ENCODE assay signal across 8 cellular contexts in genomic region chr1:36516372-36517018, GRCh38. TPM values are rescaled to one million over a fixed set of nuclear protein-coding genes. Genes with fewer than 3 reads are reported as not detected.
DNase-seq lines count a peak whose midpoint lies in the region; ATAC-seq, FAIRE-seq and TF ChIP-seq lines count a peak whose summit lies in the region.

No MANE protein-coding gene starts in this region.

- H3K4me1 ChIP-seq in NT2/D1 (ENCODE audit: insufficient read depth, insufficient read length) (peaks cover 24% of the 10 kb centered on the region), neuronal stem cell (ENCODE audit: control insufficient read depth in 2 of 2, insufficient read depth in 1 of 2, low read depth in 1 of 2, low read length in 2 of 2) (peaks cover 4 to 9% of the 10 kb centered on the region in 2 donors)

- TF ChIP-seq CTCF in HL-60 (IDR thresholded peaks at IDR 0.05; ENCODE audit: insufficient read depth, low read length) = peak; percentile 89
- peak; percentile 84 for TF ChIP-seq CTCF in fibroblast of villous mesenchyme (IDR thresholded peaks at IDR 0.05; ENCODE audit: insufficient read depth, low read depth, low read length)

- no peak overlapping the region for H4K91ac ChIP-seq in neuronal stem cell (ENCODE audit: low read depth, low read length, poor library complexity)

- H2BK120ac ChIP-seq in neuronal stem cell (ENCODE audit: low read depth, low read length) = peak overlapping the region; percentile 4

- H2BK15ac ChIP-seq in neuronal stem cell (ENCODE audit: low read length) = peak overlapping the region; percentile 90

- no peak overlapping the region for H3K4ac ChIP-seq in neuronal stem cell (ENCODE audit: low read length)

- DNase-seq in COLO829 (ENCODE audit: low spot score) = peak; percentile 77
- peak; percentile 51 to 58 for DNase-seq in HL-60 (ENCODE audit: low read depth in 1 of 2, low spot score in 1 of 2)
- peak; percentile 76 for DNase-seq in NT2/D1 (ENCODE audit: low read depth, low spot score)
- DNase-seq in activated T-cell treated with anti-CD3 and anti-CD28 coated beads, Interleukin-2, amount 50 U/mL, for 1 hour = peak; percentile 42
- peak; percentile 61 for DNase-seq in fibroblast of villous mesenchyme (ENCODE audit: low read depth)
- DNase-seq in neuronal stem cell (ENCODE audit: low spot score) = peak; percentile 78
- peak; percentile 82 for DNase-seq in urothelium cell line (ENCODE audit: low spot score)

- no peak overlapping the region for H2BK12ac ChIP-seq in neuronal stem cell (ENCODE audit: low read length)

- no CpG with 5 or more reads among the region's 11 CpGs for WGBS in neuronal stem cell (ENCODE audit: extremely low coverage in 2 of 2, insufficient read length in 2 of 2, insufficient replicate concordance in 1 of 2), 2 donors

- peak overlapping the region; percentile 65 for H2AFZ ChIP-seq in neuronal stem cell (ENCODE audit: low read length)

- no peak overlapping the region for H2BK5ac ChIP-seq in neuronal stem cell (ENCODE audit: low read length)

- H3K18ac ChIP-seq in neuronal stem cell (ENCODE audit: low read length) = peak overlapping the region; percentile 68

- no peaks in the 10 kb centered on the region for H3K79me1 ChIP-seq in neuronal stem cell (ENCODE audit: low read depth, low read length)

- H3K4me3 ChIP-seq in HL-60 (replicated peaks; ENCODE audit: insufficient read depth, low read length) = no peak overlapping the region
- no peak overlapping the region for H3K4me3 ChIP-seq in NT2/D1 (ENCODE audit: insufficient read length, low read depth)
- no peak overlapping the region for H3K4me3 ChIP-seq in fibroblast of villous mesenchyme (ENCODE audit: low read depth, low read length)
- H3K4me3 ChIP-seq in neuronal stem cell (ENCODE audit: low read length in 2 of 2) = no peak overlapping the region

- H3K9me3 ChIP-seq in NT2/D1 (ENCODE audit: insufficient read depth, low read length) (no peaks in the 10 kb centered on the region), neuronal stem cell (replicated peaks in 1 of 2; ENCODE audit: control insufficient read depth in 2 of 2, insufficient read depth in 1 of 2, low read depth in 1 of 2, low read length in 2 of 2) (no peaks in the 10 kb centered on the region)

- H3K27me3 ChIP-seq in HL-60 (ENCODE audit: insufficient read depth, poor library complexity, severe bottlenecking) = no peaks in the 10 kb centered on the region
- no peaks in the 10 kb centered on the region for H3K27me3 ChIP-seq in NT2/D1 (ENCODE audit: insufficient read depth, insufficient read length)
- H3K27me3 ChIP-seq in neuronal stem cell (ENCODE audit: control insufficient read depth in 3 of 3, insufficient read depth in 3 of 3, low read depth in 1 of 3, low read length in 3 of 3) = peaks cover 0 to 48% (median 0%) of the 10 kb centered on the region in 3 experiments

- H4K8ac ChIP-seq in neuronal stem cell (ENCODE audit: low read depth, low read length) = peak overlapping the region; percentile 70

- no peak overlapping the region for H3K4me2 ChIP-seq in neuronal stem cell (ENCODE audit: insufficient read depth, low read length, poor library complexity, severe bottlenecking)

- H2AK5ac ChIP-seq in neuronal stem cell (ENCODE audit: low read depth, low read length) = peak overlapping the region; percentile 73

- no peak for ATAC-seq in GM19452 (IDR thresholded peaks at IDR 0.05; ENCODE audit: unreplicated experiment)

- no peak overlapping the region for H3K27ac ChIP-seq in HL-60 (replicated peaks)
- no peak overlapping the region for H3K27ac ChIP-seq in neuronal stem cell (replicated peaks; ENCODE audit: low read length)

- no peak overlapping the region for H3K23ac ChIP-seq in neuronal stem cell (ENCODE audit: low read depth, low read length, poor library complexity)

- H3K9ac ChIP-seq in NT2/D1 (ENCODE audit: insufficient read length, low read depth) = peak overlapping the region; percentile 57
- H3K9ac ChIP-seq in neuronal stem cell (ENCODE audit: low read depth, low read length, poor library complexity) = peak overlapping the region; percentile 31

- H3K36me3 ChIP-seq in NT2/D1 (ENCODE audit: insufficient read depth, insufficient read length, low read length) = no peaks in the 10 kb centered on the region
- no peaks in the 10 kb centered on the region for H3K36me3 ChIP-seq in neuronal stem cell (replicated peaks in 1 of 2; ENCODE audit: control insufficient read depth in 2 of 2, insufficient read depth in 2 of 2, low read length in 2 of 2)

- FAIRE-seq in urothelium cell line (lab: Jason Lieb, UNC) = no peak

- no peak overlapping the region for H3K14ac ChIP-seq in neuronal stem cell (ENCODE audit: low read length)

RNA-seq across cellular contexts. Expression of gene CSF3R, which starts 33.8 kb away (rescaled TPM):
- total RNA-seq in fibroblast of villous mesenchyme = 0.32 TPM in 1 of 2 replicates, not detected in the other
- 0.20 TPM for polyA plus RNA-seq in neuronal stem cell (2013, experiment 1 of 2)
- 0.11 TPM for polyA plus RNA-seq in neuronal stem cell (2013, experiment 2 of 2)

RNA-seq across cellular contexts. Expression of gene MRPS15, which starts 52.3 kb away (rescaled TPM):
- total RNA-seq in fibroblast of villous mesenchyme = 63.5 and 83.8 TPM in 2 replicates
- 128 TPM for polyA plus RNA-seq in neuronal stem cell (2013, experiment 1 of 2)
- polyA plus RNA-seq in neuronal stem cell (2013, experiment 2 of 2) = 126 TPM
